1 cellular context compared by ENCODE assay signal in genomic region chr4:26746742-26747351, GRCh38.
TF ChIP-seq lines count a peak whose summit lies in the region.

No MANE protein-coding gene starts in this region.

TF ChIP-seq in GM12878, 131 proteins besides CTCF, POLR2A, EP300 and RAD21 (continued from another document):
- no peak for TF ChIP-seq TAF1 (IDR thresholded peaks at IDR 0.05; ENCODE audit: borderline replicate concordance, low read depth, low read length)
- peak; percentile 83 for TF ChIP-seq PML (IDR thresholded peaks at IDR 0.05; ENCODE audit: low read length)
- TF ChIP-seq SMC3 (IDR thresholded peaks at IDR 0.05; ENCODE audit: borderline replicate concordance, low read length): no peak
- no peak for TF ChIP-seq HDAC2 (IDR thresholded peaks at IDR 0.05)
- TF ChIP-seq SIX5 (IDR thresholded peaks at IDR 0.05; ENCODE audit: low read depth, low read length, severe bottlenecking): no peak
- peak; percentile 99 for TF ChIP-seq EED (IDR thresholded peaks at IDR 0.05; ENCODE audit: low read depth)
- peak; percentile 94 for TF ChIP-seq JUND (IDR thresholded peaks at IDR 0.05; ENCODE audit: low read depth, low read length)
- TF ChIP-seq, protein P1, sequence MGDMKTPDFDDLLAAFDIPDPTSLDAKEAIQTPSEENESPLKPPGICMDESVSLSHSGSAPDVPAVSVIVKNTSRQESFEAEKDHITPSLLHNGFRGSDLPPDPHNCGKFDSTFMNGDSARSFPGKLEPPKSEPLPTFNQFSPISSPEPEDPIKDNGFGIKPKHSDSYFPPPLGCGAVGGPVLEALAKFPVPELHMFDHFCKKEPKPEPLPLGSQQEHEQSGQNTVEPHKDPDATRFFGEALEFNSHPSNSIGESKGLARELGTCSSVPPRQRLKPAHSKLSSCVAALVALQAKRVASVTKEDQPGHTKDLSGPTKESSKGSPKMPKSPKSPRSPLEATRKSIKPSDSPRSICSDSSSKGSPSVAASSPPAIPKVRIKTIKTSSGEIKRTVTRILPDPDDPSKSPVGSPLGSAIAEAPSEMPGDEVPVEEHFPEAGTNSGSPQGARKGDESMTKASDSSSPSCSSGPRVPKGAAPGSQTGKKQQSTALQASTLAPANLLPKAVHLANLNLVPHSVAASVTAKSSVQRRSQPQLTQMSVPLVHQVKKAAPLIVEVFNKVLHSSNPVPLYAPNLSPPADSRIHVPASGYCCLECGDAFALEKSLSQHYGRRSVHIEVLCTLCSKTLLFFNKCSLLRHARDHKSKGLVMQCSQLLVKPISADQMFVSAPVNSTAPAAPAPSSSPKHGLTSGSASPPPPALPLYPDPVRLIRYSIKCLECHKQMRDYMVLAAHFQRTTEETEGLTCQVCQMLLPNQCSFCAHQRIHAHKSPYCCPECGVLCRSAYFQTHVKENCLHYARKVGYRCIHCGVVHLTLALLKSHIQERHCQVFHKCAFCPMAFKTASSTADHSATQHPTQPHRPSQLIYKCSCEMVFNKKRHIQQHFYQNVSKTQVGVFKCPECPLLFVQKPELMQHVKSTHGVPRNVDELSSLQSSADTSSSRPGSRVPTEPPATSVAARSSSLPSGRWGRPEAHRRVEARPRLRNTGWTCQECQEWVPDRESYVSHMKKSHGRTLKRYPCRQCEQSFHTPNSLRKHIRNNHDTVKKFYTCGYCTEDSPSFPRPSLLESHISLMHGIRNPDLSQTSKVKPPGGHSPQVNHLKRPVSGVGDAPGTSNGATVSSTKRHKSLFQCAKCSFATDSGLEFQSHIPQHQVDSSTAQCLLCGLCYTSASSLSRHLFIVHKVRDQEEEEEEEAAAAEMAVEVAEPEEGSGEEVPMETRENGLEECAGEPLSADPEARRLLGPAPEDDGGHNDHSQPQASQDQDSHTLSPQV (IDR thresholded peaks at IDR 0.05): no peak
- peak; percentile 75 for TF ChIP-seq GABPA (IDR thresholded peaks at IDR 0.05; ENCODE audit: low read depth)
- TF ChIP-seq TCF7 (IDR thresholded peaks at IDR 0.05; ENCODE audit: borderline replicate concordance): peak; percentile 86
- peak in 1 of 2 experiments; percentile 87; a peak in 2 of 4 replicates for TF ChIP-seq CEBPB (IDR thresholded peaks at IDR 0.05; ENCODE audit: borderline replicate concordance in 1 of 2, low read depth in 2 of 2, low read length in 2 of 2)
- peak; percentile 99 for TF ChIP-seq IRF4 (IDR thresholded peaks at IDR 0.05; ENCODE audit: low read depth, low read length)
- peak; percentile 89 for TF ChIP-seq MTA2 (IDR thresholded peaks at IDR 0.05; ENCODE audit: low read depth)
- peak; percentile 91 for TF ChIP-seq IKZF1 (conservative IDR thresholded peaks at IDR 0.05)
- TF ChIP-seq WRNIP1 (IDR thresholded peaks at IDR 0.05; ENCODE audit: borderline replicate concordance, low read depth, low read length): no peak; the same call in 1 of the 2 replicates
- peak; percentile 87 for TF ChIP-seq POU2F2 (IDR thresholded peaks at IDR 0.05; ENCODE audit: borderline replicate concordance, low read depth, low read length)
- peak; percentile 97 to 98 for TF ChIP-seq IKZF2 (IDR thresholded peaks at IDR 0.05)
- no peak for TF ChIP-seq ZNF622 (IDR thresholded peaks at IDR 0.05)
- peak; percentile 97 for TF ChIP-seq MEF2A (IDR thresholded peaks at IDR 0.05; ENCODE audit: insufficient read depth, low read depth, low read length)
- TF ChIP-seq CHD2 (IDR thresholded peaks at IDR 0.05; ENCODE audit: borderline replicate concordance, low read depth, low read length): peak; percentile 42; the same call in 1 of the 2 replicates
- peak; percentile 100 for TF ChIP-seq ZNF217 (IDR thresholded peaks at IDR 0.05)
- TF ChIP-seq RFX5 (IDR thresholded peaks at IDR 0.05; ENCODE audit: low read depth, low read length): peak; percentile 82
- peak; percentile 99 for TF ChIP-seq RUNX3 (IDR thresholded peaks at IDR 0.05; ENCODE audit: low read length)
- peak; percentile 9 for TF ChIP-seq USF1 (IDR thresholded peaks at IDR 0.05; ENCODE audit: borderline replicate concordance, extremely low read length, insufficient read depth, low read depth, low read length)
- peak; percentile 87 to 88 for TF ChIP-seq BHLHE40 (IDR thresholded peaks at IDR 0.05; ENCODE audit: borderline replicate concordance in 1 of 2, low read depth in 2 of 2, low read length in 1 of 2)
- peak; percentile 87 for TF ChIP-seq MEF2B (IDR thresholded peaks at IDR 0.05; ENCODE audit: partially characterized antibody, poor library complexity, severe bottlenecking)
- peak; percentile 90 for TF ChIP-seq TCF12 (IDR thresholded peaks at IDR 0.05; ENCODE audit: low read depth, low read length)
- no peak for TF ChIP-seq STAT1 (conservative IDR thresholded peaks at IDR 0.05)
- peak; percentile 63 for TF ChIP-seq RAD51 (IDR thresholded peaks at IDR 0.05)
- TF ChIP-seq, protein P2, sequence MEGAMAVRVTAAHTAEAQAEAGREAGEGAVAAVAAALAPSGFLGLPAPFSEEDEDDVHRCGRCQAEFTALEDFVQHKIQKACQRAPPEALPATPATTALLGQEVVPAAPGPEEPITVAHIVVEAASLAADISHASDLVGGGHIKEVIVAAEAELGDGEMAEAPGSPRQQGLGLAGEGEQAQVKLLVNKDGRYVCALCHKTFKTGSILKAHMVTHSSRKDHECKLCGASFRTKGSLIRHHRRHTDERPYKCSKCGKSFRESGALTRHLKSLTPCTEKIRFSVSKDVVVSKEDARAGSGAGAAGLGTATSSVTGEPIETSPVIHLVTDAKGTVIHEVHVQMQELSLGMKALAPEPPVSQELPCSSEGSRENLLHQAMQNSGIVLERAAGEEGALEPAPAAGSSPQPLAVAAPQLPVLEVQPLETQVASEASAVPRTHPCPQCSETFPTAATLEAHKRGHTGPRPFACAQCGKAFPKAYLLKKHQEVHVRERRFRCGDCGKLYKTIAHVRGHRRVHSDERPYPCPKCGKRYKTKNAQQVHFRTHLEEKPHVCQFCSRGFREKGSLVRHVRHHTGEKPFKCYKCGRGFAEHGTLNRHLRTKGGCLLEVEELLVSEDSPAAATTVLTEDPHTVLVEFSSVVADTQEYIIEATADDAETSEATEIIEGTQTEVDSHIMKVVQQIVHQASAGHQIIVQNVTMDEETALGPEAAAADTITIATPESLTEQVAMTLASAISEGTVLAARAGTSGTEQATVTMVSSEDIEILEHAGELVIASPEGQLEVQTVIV (IDR thresholded peaks at IDR 0.05; ENCODE audit: borderline replicate concordance, partially characterized antibody): no peak
- TF ChIP-seq REST (IDR thresholded peaks at IDR 0.05; ENCODE audit: low read depth, low read length): 0 out of 2 replicates have a peak, but pooled peaks have one; percentile 25
- peak; percentile 77; the same call in 1 of the 2 replicates for TF ChIP-seq SREBF1 (IDR thresholded peaks at IDR 0.05; ENCODE audit: low read length)
- peak; percentile 72 for TF ChIP-seq SKIL (IDR thresholded peaks at IDR 0.05; ENCODE audit: low read depth, poor library complexity, severe bottlenecking)
- no peak for TF ChIP-seq MYC (IDR thresholded peaks at IDR 0.05; ENCODE audit: insufficient read depth, insufficient read length, insufficient replicate concordance, low read length, severe bottlenecking)
- TF ChIP-seq FOXM1 (IDR thresholded peaks at IDR 0.05; ENCODE audit: low read depth, low read length): peak; percentile 100
- TF ChIP-seq NFYA (IDR thresholded peaks at IDR 0.05; ENCODE audit: borderline replicate concordance, low read depth, low read length): no peak
- TF ChIP-seq, protein P3, sequence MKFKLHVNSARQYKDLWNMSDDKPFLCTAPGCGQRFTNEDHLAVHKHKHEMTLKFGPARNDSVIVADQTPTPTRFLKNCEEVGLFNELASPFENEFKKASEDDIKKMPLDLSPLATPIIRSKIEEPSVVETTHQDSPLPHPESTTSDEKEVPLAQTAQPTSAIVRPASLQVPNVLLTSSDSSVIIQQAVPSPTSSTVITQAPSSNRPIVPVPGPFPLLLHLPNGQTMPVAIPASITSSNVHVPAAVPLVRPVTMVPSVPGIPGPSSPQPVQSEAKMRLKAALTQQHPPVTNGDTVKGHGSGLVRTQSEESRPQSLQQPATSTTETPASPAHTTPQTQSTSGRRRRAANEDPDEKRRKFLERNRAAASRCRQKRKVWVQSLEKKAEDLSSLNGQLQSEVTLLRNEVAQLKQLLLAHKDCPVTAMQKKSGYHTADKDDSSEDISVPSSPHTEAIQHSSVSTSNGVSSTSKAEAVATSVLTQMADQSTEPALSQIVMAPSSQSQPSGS (IDR thresholded peaks at IDR 0.05; ENCODE audit: low read length): peak; percentile 99
- TF ChIP-seq GATAD2B (conservative IDR thresholded peaks at IDR 0.05; ENCODE audit: low read depth): peak; percentile 77
- peak; percentile 94 for TF ChIP-seq CREM (IDR thresholded peaks at IDR 0.05; ENCODE audit: low read depth)
- TF ChIP-seq, protein P4, sequence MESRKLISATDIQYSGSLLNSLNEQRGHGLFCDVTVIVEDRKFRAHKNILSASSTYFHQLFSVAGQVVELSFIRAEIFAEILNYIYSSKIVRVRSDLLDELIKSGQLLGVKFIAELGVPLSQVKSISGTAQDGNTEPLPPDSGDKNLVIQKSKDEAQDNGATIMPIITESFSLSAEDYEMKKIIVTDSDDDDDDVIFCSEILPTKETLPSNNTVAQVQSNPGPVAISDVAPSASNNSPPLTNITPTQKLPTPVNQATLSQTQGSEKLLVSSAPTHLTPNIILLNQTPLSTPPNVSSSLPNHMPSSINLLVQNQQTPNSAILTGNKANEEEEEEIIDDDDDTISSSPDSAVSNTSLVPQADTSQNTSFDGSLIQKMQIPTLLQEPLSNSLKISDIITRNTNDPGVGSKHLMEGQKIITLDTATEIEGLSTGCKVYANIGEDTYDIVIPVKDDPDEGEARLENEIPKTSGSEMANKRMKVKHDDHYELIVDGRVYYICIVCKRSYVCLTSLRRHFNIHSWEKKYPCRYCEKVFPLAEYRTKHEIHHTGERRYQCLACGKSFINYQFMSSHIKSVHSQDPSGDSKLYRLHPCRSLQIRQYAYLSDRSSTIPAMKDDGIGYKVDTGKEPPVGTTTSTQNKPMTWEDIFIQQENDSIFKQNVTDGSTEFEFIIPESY (IDR thresholded peaks at IDR 0.05): no peak
- 0 out of 2 replicates have a peak, but pooled peaks have one; percentile 55 for TF ChIP-seq ZNF24 (IDR thresholded peaks at IDR 0.05)
- TF ChIP-seq TCF3 (IDR thresholded peaks at IDR 0.05; ENCODE audit: borderline replicate concordance, insufficient read depth, low read depth, low read length): peak; percentile 96
- TF ChIP-seq SIN3A (IDR thresholded peaks at IDR 0.05; ENCODE audit: low read depth, low read length): no peak
- TF ChIP-seq STAT3 (IDR thresholded peaks at IDR 0.05; ENCODE audit: low read depth, low read length): peak; percentile 89; the same call in 1 of the 2 replicates
- TF ChIP-seq NFIC (IDR thresholded peaks at IDR 0.05; ENCODE audit: low read depth, low read length): peak; percentile 100
- TF ChIP-seq EGR1 (IDR thresholded peaks at IDR 0.05; ENCODE audit: borderline replicate concordance in 1 of 2, low read depth in 2 of 2, low read length in 2 of 2): no peak
- peak; percentile 94 for TF ChIP-seq ZBED1 (IDR thresholded peaks at IDR 0.05; ENCODE audit: borderline replicate concordance)
- peak; percentile 82 for TF ChIP-seq CREB1 (IDR thresholded peaks at IDR 0.05; ENCODE audit: low read depth)
- peak; percentile 68; the same call in 1 of the 2 replicates for TF ChIP-seq CBX5 (IDR thresholded peaks at IDR 0.05; ENCODE audit: low read depth)
